In genomic region chrX:41932885-41933284, GRCh38 we compare ENCODE assay signal across 17 cellular contexts. TPM values are rescaled to one million over a fixed set of nuclear protein-coding genes. Genes with fewer than 3 reads are reported as not detected.
A peak's percentile ranks its signal among the peaks of the same experiment; 100 is the strongest.
DNase-seq lines count a peak whose midpoint lies in the region; ATAC-seq and FAIRE-seq lines count a peak whose summit lies in the region.
"Had no signal": no experiment of that assay in that cellular context is flagged by ENCODE, and none has a peak within 500 bp of the region (broad histone marks: within the 10 kb centered on the region; RNA-seq: fewer than 3 reads in every experiment).

No MANE protein-coding gene starts in this region.

- peak overlapping the region; percentile 32 for H3K4me3 ChIP-seq in CD4-positive, CD25-positive, alpha-beta regulatory T cell (ENCODE audit: low read depth, low read length)
- no peak overlapping the region for H3K4me3 ChIP-seq in trophoblast cell (ENCODE audit: low read depth, low read length)
- H3K4me3 ChIP-seq: BLaER1 had no signal

- H3K79me2 ChIP-seq in trophoblast cell (ENCODE audit: control insufficient read depth, insufficient read depth, low read length, poor library complexity), result no peaks in the 10 kb centered on the region

- H3K14ac ChIP-seq in trophoblast cell (ENCODE audit: low read length), result no peak overlapping the region

- H4K12ac ChIP-seq in trophoblast cell (ENCODE audit: low read depth, low read length), result no peak overlapping the region

- H3K4me1 ChIP-seq in CD4-positive, CD25-positive, alpha-beta regulatory T cell (ENCODE audit: control insufficient read depth, insufficient read depth, low read length, poor library complexity, severe bottlenecking), result peaks cover 18% of the 10 kb centered on the region
- no peaks in the 10 kb centered on the region for H3K4me1 ChIP-seq in trophoblast cell (ENCODE audit: control insufficient read depth in 1 of 2, insufficient read depth in 2 of 2, low read length in 2 of 2)
- H3K4me1 ChIP-seq: BLaER1 had no signal

- no peak for DNase-seq in activated CD8-positive, alpha-beta memory T cell treated with anti-CD3 and anti-CD28 coated beads, Interleukin-2, amount 10 ng/mL, durations not matched to agents 7 days and 5 days
- DNase-seq in activated CD8-positive, alpha-beta memory T cell treated with anti-CD3 and anti-CD28 coated beads for 24 hours, result no peak
- DNase-seq in CD4-positive, CD25-positive, alpha-beta regulatory T cell, result peak in 2 of 3 donors; percentile 27 to 41
- DNase-seq in T-helper 17 cell (no peak), DMS114 treated with DMSO at 0.1 percent for 48 hours (lab: John Stamatoyannopoulos, UW; ENCODE audit: unreplicated experiment) (no peak), trophoblast cell (no peak), activated gamma-delta T cell treated with Interleukin-2 at 50 U/mL for 16 hours (no peak)
- DNase-seq: DMS153, EL, HFFc6, NCI-H187, NCI-H2171, NCI-H446, NCI-H69 had no signal

- H3K4me2 ChIP-seq in trophoblast cell (ENCODE audit: low read length), result no peak overlapping the region
- H3K4me2 ChIP-seq: BLaER1 had no signal

- H3K27ac Mint-ChIP-seq in activated CD8-positive, alpha-beta memory T cell treated with anti-CD3 and anti-CD28 coated beads, Interleukin-2, amount 10 ng/mL, durations not matched to agents 7 days and 5 days, result peak overlapping the region; percentile 85
- peak overlapping the region in 2 of 3 donors; percentile 23 to 84 for H3K27ac Mint-ChIP-seq in CD4-positive, CD25-positive, alpha-beta regulatory T cell
- H3K27ac Mint-ChIP-seq in T-helper 17 cell, result no peak overlapping the region
- H3K27ac Mint-ChIP-seq: HFFc6 had no signal

- H2AK5ac ChIP-seq in trophoblast cell (ENCODE audit: low read length), result no peak overlapping the region

- H4K91ac ChIP-seq in trophoblast cell (ENCODE audit: low read depth, low read length), result no peak overlapping the region

- H3K36me3 Mint-ChIP-seq in activated CD8-positive, alpha-beta memory T cell treated with anti-CD3 and anti-CD28 coated beads, Interleukin-2, amount 10 ng/mL, durations not matched to agents 7 days and 5 days, result peaks cover 9% of the 10 kb centered on the region
- no peaks in the 10 kb centered on the region for H3K36me3 Mint-ChIP-seq in CD4-positive, CD25-positive, alpha-beta regulatory T cell
- H3K36me3 Mint-ChIP-seq in T-helper 17 cell (ENCODE audit: low read depth), result no peaks in the 10 kb centered on the region

- peaks cover 28% of the 10 kb centered on the region for H3K4me1 Mint-ChIP-seq in activated CD8-positive, alpha-beta memory T cell treated with anti-CD3 and anti-CD28 coated beads, Interleukin-2, amount 10 ng/mL, durations not matched to agents 7 days and 5 days
- H3K4me1 Mint-ChIP-seq in CD4-positive, CD25-positive, alpha-beta regulatory T cell, result peaks cover 16 to 42% (median 26%) of the 10 kb centered on the region in 4 donors
- peaks cover 14% of the 10 kb centered on the region for H3K4me1 Mint-ChIP-seq in T-helper 17 cell

- H2BK5ac ChIP-seq in trophoblast cell (ENCODE audit: low read depth, low read length, poor library complexity), result no peak overlapping the region

- no peak overlapping the region for H3K4ac ChIP-seq in trophoblast cell (ENCODE audit: low read depth, low read length)

- H4K8ac ChIP-seq in trophoblast cell (ENCODE audit: low read depth, low read length), result no peak overlapping the region

- no peaks in the 10 kb centered on the region for H3K9me3 ChIP-seq in CD4-positive, CD25-positive, alpha-beta regulatory T cell (ENCODE audit: control insufficient read depth in 2 of 2, low read length in 2 of 2)
- H3K9me3 ChIP-seq in T-helper 17 cell (ENCODE audit: control insufficient read depth, low read length, poor library complexity, severe bottlenecking) (no peaks in the 10 kb centered on the region), trophoblast cell (ENCODE audit: insufficient read depth, low read depth, low read length) (no peaks in the 10 kb centered on the region)

- H3K27ac ChIP-seq in CD4-positive, CD25-positive, alpha-beta regulatory T cell (ENCODE audit: insufficient read depth, low read length, poor library complexity, severe bottlenecking), result peak overlapping the region; percentile 74
- no peak overlapping the region for H3K27ac ChIP-seq in trophoblast cell (ENCODE audit: low read depth, low read length)
- H3K27ac ChIP-seq: BLaER1 had no signal

- no peaks in the 10 kb centered on the region for H3K27me3 ChIP-seq in CD4-positive, CD25-positive, alpha-beta regulatory T cell (ENCODE audit: control insufficient read depth, insufficient read depth, low read length)
- H3K27me3 ChIP-seq in trophoblast cell (ENCODE audit: insufficient read depth, low read length), result no peaks in the 10 kb centered on the region

- peak; percentile 14 for FAIRE-seq in colon (lab: Jason Lieb, UNC)
- FAIRE-seq: GM19239 had no signal

- no CpG with 5 or more reads among the region's 5 CpGs for WGBS in trophoblast cell (ENCODE audit: extremely low coverage, insufficient coverage, insufficient read length)

- no peak overlapping the region for H2BK12ac ChIP-seq in trophoblast cell (ENCODE audit: low read length)

- no peak overlapping the region for H2BK120ac ChIP-seq in trophoblast cell (ENCODE audit: insufficient read depth, low read length, poor library complexity)

- H3K36me3 ChIP-seq in CD4-positive, CD25-positive, alpha-beta regulatory T cell (ENCODE audit: control insufficient read depth, insufficient read depth, low read length), result no peaks in the 10 kb centered on the region
- H3K36me3 ChIP-seq in trophoblast cell (ENCODE audit: control insufficient read depth in 1 of 2, insufficient read depth in 2 of 2, low read length in 2 of 2), result no peaks in the 10 kb centered on the region
- H3K36me3 ChIP-seq: BLaER1 had no signal

- peak; percentile 45 for ATAC-seq in activated CD8-positive, alpha-beta memory T cell treated with anti-CD3 and anti-CD28 coated beads, Interleukin-2, amount 10 ng/mL, durations not matched to agents 7 days and 5 days
- ATAC-seq in CD4-positive, CD25-positive, alpha-beta regulatory T cell (ENCODE audit: low read depth in 2 of 2), result peak; percentile 48 to 50
- no peak for ATAC-seq in T-helper 17 cell

- peak overlapping the region; percentile 18 for H3K4me3 Mint-ChIP-seq in activated CD8-positive, alpha-beta memory T cell treated with anti-CD3 and anti-CD28 coated beads, Interleukin-2, amount 10 ng/mL, durations not matched to agents 7 days and 5 days
- H3K4me3 Mint-ChIP-seq in CD4-positive, CD25-positive, alpha-beta regulatory T cell, result peak overlapping the region in 3 of 4 donors; percentile 56 to 71 (median 64)
- peak overlapping the region; percentile 55 for H3K4me3 Mint-ChIP-seq in T-helper 17 cell
- H3K4me3 Mint-ChIP-seq: HFFc6 had no signal

- CTCF ChIA-PET in activated CD8-positive, alpha-beta memory T cell treated with anti-CD3 and anti-CD28 coated beads, Interleukin-2, amount 10 ng/mL, durations not matched to agents 7 days and 5 days (lab: Charles Lee), result interaction anchor here (1.5 kb wide), 1 partner anchor 8 kb away, joined by 4 read pairs; no protein-coding TSS in a partner anchor

- H3K9ac ChIP-seq in trophoblast cell (ENCODE audit: low read length), result no peak overlapping the region
- H3K9ac ChIP-seq: BLaER1 had no signal

- H3K23ac ChIP-seq in trophoblast cell (ENCODE audit: low read length), result no peak overlapping the region

- H2AFZ ChIP-seq in trophoblast cell (ENCODE audit: insufficient read depth, low read length, poor library complexity), result no peak overlapping the region

- H3K79me1 ChIP-seq in trophoblast cell (ENCODE audit: low read length), result no peaks in the 10 kb centered on the region

- H3K27me3 Mint-ChIP-seq in activated CD8-positive, alpha-beta memory T cell treated with anti-CD3 and anti-CD28 coated beads, Interleukin-2, amount 10 ng/mL, durations not matched to agents 7 days and 5 days, result no peaks in the 10 kb centered on the region
- H3K27me3 Mint-ChIP-seq in CD4-positive, CD25-positive, alpha-beta regulatory T cell, result peaks cover 4% of the 10 kb centered on the region
- H3K27me3 Mint-ChIP-seq in T-helper 17 cell, result no peaks in the 10 kb centered on the region

- no peak overlapping the region for H3K18ac ChIP-seq in trophoblast cell (ENCODE audit: low read length)

- peaks cover 3% of the 10 kb centered on the region for H3K9me3 Mint-ChIP-seq in activated CD8-positive, alpha-beta memory T cell treated with anti-CD3 and anti-CD28 coated beads, Interleukin-2, amount 10 ng/mL, durations not matched to agents 7 days and 5 days (ENCODE audit: low read depth)
- peaks cover 0 to 6% (median 0%) of the 10 kb centered on the region in 7 donors for H3K9me3 Mint-ChIP-seq in CD4-positive, CD25-positive, alpha-beta regulatory T cell
- H3K9me3 Mint-ChIP-seq: HFFc6 had no signal

RNA-seq across cellular contexts. Expression of gene CASK, which starts 9.5 kb away (rescaled TPM):
- 10 to 100 TPM; 30.2 to 40.0 TPM for total RNA-seq in activated CD8-positive, alpha-beta memory T cell treated with anti-CD3 and anti-CD28 coated beads, Interleukin-2, amount 10 ng/mL, durations not matched to agents 7 days and 5 days
- 168 TPM for total RNA-seq in CD4-positive, CD25-positive, alpha-beta regulatory T cell
- polyA plus RNA-seq in CD4-positive, CD25-positive, alpha-beta regulatory T cell, result 10 to 100 TPM in 3 of 4 donors, 1 to 10 TPM in 1; 8.4 to 31.5 (median 18.5) TPM
- 100 to 1,000 TPM in 1 of 2 donors, 10 to 100 TPM in 1; 99.9 to 107 TPM for total RNA-seq in T-helper 17 cell
- polyA plus RNA-seq in trophoblast cell (2013), result 20.2 TPM in 2 replicates

Comparison
In these comparisons a context has a peak if more than half of its experiments do, and no peak if none do; other contexts are left out.
1. DNase-seq: peak in CD4-positive, CD25-positive, alpha-beta regulatory T cell (2 of 3); none in activated CD8-positive, alpha-beta memory T cell treated with anti-CD3 and anti-CD28 coated beads, Interleukin-2, amount 10 ng/mL, durations not matched to agents 7 days and 5 days (single experiment), activated CD8-positive, alpha-beta memory T cell treated with anti-CD3 and anti-CD28 coated beads for 24 hours (single experiment), T-helper 17 cell (0 of 3), DMS114 treated with DMSO at 0.1 percent for 48 hours (single experiment), trophoblast cell (0 of 2) and activated gamma-delta T cell treated with Interleukin-2 at 50 U/mL for 16 hours (single experiment).
2. Peak in every context shown above with its lines, with median percentiles within 50 percentile points of each other: H3K4me3 Mint-ChIP-seq.